ENCODE assay signal across 20 cellular contexts in the genomic region with DNA sequence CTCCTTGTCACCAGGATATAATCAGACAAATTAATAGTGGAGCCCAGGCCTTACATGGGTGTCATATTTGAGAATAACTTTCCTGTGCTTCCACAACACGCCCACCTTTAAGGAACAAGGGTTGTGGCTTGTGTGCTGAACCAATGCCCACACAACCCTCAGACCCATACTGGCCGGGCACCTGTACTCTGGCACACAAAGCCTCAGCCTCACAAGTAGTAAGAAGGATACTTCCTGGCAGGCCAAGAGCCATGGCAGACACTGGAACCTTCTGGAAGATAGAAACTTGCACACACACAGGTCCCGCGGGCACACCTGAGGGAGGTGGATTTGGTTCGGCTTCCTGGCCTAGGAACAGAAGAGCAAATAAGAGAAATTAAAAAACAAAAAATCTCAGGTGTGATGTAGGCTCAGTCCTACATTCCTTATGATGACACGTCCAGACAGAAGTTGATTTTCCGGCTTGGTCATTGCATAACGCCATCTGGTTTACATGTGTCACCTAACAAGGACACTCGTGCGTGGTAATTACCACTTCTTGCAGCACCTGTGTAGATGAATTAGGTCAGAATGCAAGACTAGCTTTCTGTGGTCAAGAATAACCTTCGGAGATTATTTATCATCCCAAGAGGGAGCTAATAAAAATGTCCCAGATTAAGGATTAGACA. TPM values are rescaled to one million over a fixed set of nuclear protein-coding genes. Genes with fewer than 3 reads are reported as not detected.
DNase-seq lines count a peak whose midpoint lies in the region; ATAC-seq and TF ChIP-seq lines count a peak whose summit lies in the region.
"Had no signal": no experiment of that assay in that cellular context is flagged by ENCODE, and none has a peak within 500 bp of the region (broad histone marks: within the 10 kb centered on the region; RNA-seq: fewer than 3 reads in every experiment).

No MANE protein-coding gene starts in this region.

- H3K27ac ChIP-seq in C4-2B (peak overlapping the region; percentile 46), lung (ENCODE audit: low read depth in 1 of 2, low read length in 1 of 2) (peak overlapping the region in 1 of 2 donors; percentile 77)
- H3K27ac ChIP-seq: psoas muscle, transverse colon had no signal

- no peak overlapping the region for H3K4me3 ChIP-seq in lung
- H3K4me3 ChIP-seq: psoas muscle, transverse colon had no signal

- DNase-seq in HT-29 (ENCODE audit: low spot score): peak; percentile 84
- DNase-seq in T47D (ENCODE audit: low read depth in 1 of 2, low spot score in 1 of 2): peak; percentile 53 to 92
- peak; percentile 81 for DNase-seq in lung (ENCODE audit: low spot score)
- DNase-seq in cerebellum (ENCODE audit: low spot score): no peak
- no peak for DNase-seq in epidermal melanocyte (ENCODE audit: insufficient read length, low spot score)
- DNase-seq in NCI-H1930 (lab: John Stamatoyannopoulos, UW): no peak
- DNase-seq in NCI-H82 treated with DMSO at 0.1 percent for 48 hours (lab: John Stamatoyannopoulos, UW; ENCODE audit: unreplicated experiment): no peak
- DNase-seq: activated CD4-positive, alpha-beta T cell treated with anti-CD3 and anti-CD28 coated beads, Interleukin-2, amount 50 U/mL, for 4 hours; activated T-cell treated with anti-CD3 and anti-CD28 coated beads, Interleukin-2, amount 50 U/mL, for 1 hour; CD4-positive, alpha-beta T cell; EL; NCI-H2029 treated with DMSO at 0.1 percent for 48 hours; stimulated activated CD4-positive, alpha-beta T cell treated with anti-CD3 and anti-CD28 coated beads, Interleukin-12 subunit alpha, Interleukin-12 subunit beta, amount 100 ng/mL, for 4 hours; stimulated activated naive CD4-positive, alpha-beta T cell; transverse colon had no signal

- ATAC-seq in lung (ENCODE audit: insufficient read depth, low FRiP score): peak; percentile 53
- ATAC-seq: activated naive CD4-positive, alpha-beta T cell treated with anti-CD3 and anti-CD28 coated beads, Interleukin-2, amount 50 U/mL, for 72 hours; Panc1; psoas muscle; SK-N-SH treated with all-trans-retinoic acid at 6 μM for 48 hours had no signal

- H3K27me3 ChIP-seq in lung (ENCODE audit: control insufficient read depth, insufficient read depth): no peaks in the 10 kb centered on the region
- H3K27me3 ChIP-seq: transverse colon had no signal

- no peaks in the 10 kb centered on the region for H3K36me3 ChIP-seq in lung (ENCODE audit: control insufficient read depth in 2 of 2, insufficient read depth in 2 of 2, low read length in 2 of 2)
- H3K36me3 ChIP-seq: transverse colon had no signal

- in situ Hi-C loops in T47D (cut with HindIII; ENCODE audit: low pct_unique_long_range_greater_than_20kb, low sequenced_read_pairs): no loop called here

- 59 to 61% methylated on average over 11 of the region's 11 CpGs for WGBS in lung, 2 donors

- H3K9me3 ChIP-seq in lung (ENCODE audit: control insufficient read depth in 2 of 2, insufficient read depth in 1 of 2, low read length in 1 of 2): no peaks in the 10 kb centered on the region
- H3K9me3 ChIP-seq: psoas muscle, transverse colon had no signal

- TF ChIP-seq CTCF in C4-2B (conservative IDR thresholded peaks at IDR 0.05): no peak
- no peak for TF ChIP-seq CTCF in lung (IDR thresholded peaks at IDR 0.05; ENCODE audit: control extremely low read depth, extremely low read depth)

- H3K4me1 ChIP-seq in lung (ENCODE audit: control insufficient read depth in 2 of 2, insufficient read depth in 2 of 2, low read length in 2 of 2): no peaks in the 10 kb centered on the region
- H3K4me1 ChIP-seq: psoas muscle had no signal

RNA-seq across cellular contexts. Expression of gene BRD1, which starts 5.8 kb away (rescaled TPM):
- 21.2 and 23.3 TPM in 2 replicates for total RNA-seq in HT-29 (2014; rRNA removed; shearing (Covaris generic))
- total RNA-seq in lung (10 to 100 TPM; 36.4 to 51.5 TPM), cerebellum (36.5 TPM)
- polyA plus RNA-seq in lung: 10 to 100 TPM; 16.6 to 19.8 TPM

RNA-seq across cellular contexts. Expression of gene ZBED4, which starts 20.2 kb away (rescaled TPM):
- 10.6 and 15.3 TPM in 2 replicates for total RNA-seq in HT-29 (2014; rRNA removed; shearing (Covaris generic))
- 10 to 100 TPM; 10.9 to 13.2 TPM for total RNA-seq in lung
- 1 to 10 TPM; 3.9 to 7.3 TPM for polyA plus RNA-seq in lung
- total RNA-seq in cerebellum: 23.1 TPM

Comparison
In these comparisons a context has a peak if more than half of its experiments do, and no peak if none do; other contexts are left out.
1. DNase-seq: peak in HT-29 (single experiment), T47D (2 of 2) and lung (single experiment); none in cerebellum (single experiment), epidermal melanocyte (single experiment), NCI-H1930 (0 of 2) and NCI-H82 treated with DMSO at 0.1 percent for 48 hours (single experiment).